Comparison of ENCODE assay signal across 21 cellular contexts in genomic region chr12:131008461-131009270, GRCh38. TPM values are rescaled to one million over a fixed set of nuclear protein-coding genes. Genes with fewer than 3 reads are reported as not detected.
"Had no signal": no experiment of that assay in that cellular context is flagged by ENCODE, and none has a peak within 500 bp of the region (broad histone marks: within the 10 kb centered on the region; RNA-seq: fewer than 3 reads in every experiment).

No MANE protein-coding gene starts in this region.

- H3K4me3 Mint-ChIP-seq: activated CD4-positive, alpha-beta memory T cell treated with anti-CD3 and anti-CD28 coated beads for 36 hours; activated naive CD4-positive, alpha-beta T cell treated with anti-CD3 and anti-CD28 coated beads for 36 hours; activated naive CD8-positive, alpha-beta T cell treated with anti-CD3 and anti-CD28 coated beads, Interleukin-2, amount 10 ng/mL, durations not matched to agents 7 days and 5 days; endodermal cell; mesothelial cell of epicardium; natural killer cell; stimulated activated naive CD8-positive, alpha-beta T cell treated with anti-CD3 and anti-CD28 coated beads, Interleukin-15, amount 100 ng/mL, for 72 hours had no signal

- H3K9me3 Mint-ChIP-seq: activated CD4-positive, alpha-beta memory T cell treated with anti-CD3 and anti-CD28 coated beads for 36 hours; activated naive CD4-positive, alpha-beta T cell treated with anti-CD3 and anti-CD28 coated beads for 36 hours; activated naive CD8-positive, alpha-beta T cell treated with anti-CD3 and anti-CD28 coated beads, Interleukin-2, amount 10 ng/mL, durations not matched to agents 7 days and 5 days; endodermal cell; mesothelial cell of epicardium; natural killer cell; stimulated activated naive CD8-positive, alpha-beta T cell treated with anti-CD3 and anti-CD28 coated beads, Interleukin-15, amount 100 ng/mL, for 72 hours had no signal

- DNase-seq: activated CD4-positive, alpha-beta memory T cell treated with anti-CD3 and anti-CD28 coated beads for 36 hours; activated CD4-positive, alpha-beta T cell treated with anti-CD3 and anti-CD28 coated beads for 48 hours; activated naive CD4-positive, alpha-beta T cell treated with anti-CD3 and anti-CD28 coated beads for 36 hours; activated naive CD8-positive, alpha-beta T cell treated with anti-CD3 and anti-CD28 coated beads, Interleukin-2, amount 10 ng/mL, durations not matched to agents 7 days and 5 days; activated T-cell treated with anti-CD3 and anti-CD28 coated beads, Interleukin-2, amount 50 U/mL, for 48 hours; amniotic stem cell; cortex of kidney; endodermal cell; esophagus squamous epithelium; gastrocnemius medialis; head of caudate nucleus; kidney; mammary epithelial cell; natural killer cell; retina; stimulated activated CD4-positive, alpha-beta T cell treated with anti-CD3 and anti-CD28 coated beads, Interleukin-1b, Interleukin-23, amount 100 ng/mL, for 48 hours; stimulated activated naive CD8-positive, alpha-beta T cell treated with anti-CD3 and anti-CD28 coated beads, Interleukin-15, amount 100 ng/mL, for 72 hours had no signal

- H3K27ac Mint-ChIP-seq: activated CD4-positive, alpha-beta memory T cell treated with anti-CD3 and anti-CD28 coated beads for 36 hours; activated naive CD4-positive, alpha-beta T cell treated with anti-CD3 and anti-CD28 coated beads for 36 hours; activated naive CD8-positive, alpha-beta T cell treated with anti-CD3 and anti-CD28 coated beads, Interleukin-2, amount 10 ng/mL, durations not matched to agents 7 days and 5 days; endodermal cell; mesothelial cell of epicardium; natural killer cell had no signal

- H3K9me3 ChIP-seq: esophagus squamous epithelium, gastrocnemius medialis, suprapubic skin, tibial nerve had no signal

- H3K4me3 ChIP-seq: esophagus squamous epithelium, gastrocnemius medialis, suprapubic skin, tibial nerve had no signal

- ATAC-seq: gastrocnemius medialis; SK-N-SH treated with all-trans-retinoic acid at 6 μM for 48 hours; stimulated activated naive CD8-positive, alpha-beta T cell treated with anti-CD3 and anti-CD28 coated beads, Interleukin-15, amount 100 ng/mL, for 72 hours had no signal

- H3K27me3 ChIP-seq: gastrocnemius medialis, tibial nerve had no signal

- H3K36me3 Mint-ChIP-seq: activated CD4-positive, alpha-beta memory T cell treated with anti-CD3 and anti-CD28 coated beads for 36 hours; activated naive CD8-positive, alpha-beta T cell treated with anti-CD3 and anti-CD28 coated beads, Interleukin-2, amount 10 ng/mL, durations not matched to agents 7 days and 5 days; mesothelial cell of epicardium; natural killer cell had no signal

- H3K27me3 Mint-ChIP-seq: stimulated activated naive CD8-positive, alpha-beta T cell treated with anti-CD3 and anti-CD28 coated beads, Interleukin-15, amount 100 ng/mL, for 72 hours had no signal

- H3K4me1 Mint-ChIP-seq: endodermal cell; natural killer cell; stimulated activated naive CD8-positive, alpha-beta T cell treated with anti-CD3 and anti-CD28 coated beads, Interleukin-15, amount 100 ng/mL, for 72 hours had no signal

- H3K27ac ChIP-seq: esophagus squamous epithelium, gastrocnemius medialis, suprapubic skin had no signal

- H3K36me3 ChIP-seq: esophagus squamous epithelium, gastrocnemius medialis, suprapubic skin had no signal

RNA-seq across cellular contexts. Expression of gene ADGRD1, which starts 55.0 kb away (rescaled TPM):
- total RNA-seq: activated naive CD4-positive, alpha-beta T cell treated with anti-CD3 and anti-CD28 coated beads for 36 hours; activated naive CD8-positive, alpha-beta T cell treated with anti-CD3 and anti-CD28 coated beads, Interleukin-2, amount 10 ng/mL, durations not matched to agents 7 days and 5 days; mammary epithelial cell had no signal
- polyA plus RNA-seq: mammary epithelial cell had no signal
